In the genomic region with DNA sequence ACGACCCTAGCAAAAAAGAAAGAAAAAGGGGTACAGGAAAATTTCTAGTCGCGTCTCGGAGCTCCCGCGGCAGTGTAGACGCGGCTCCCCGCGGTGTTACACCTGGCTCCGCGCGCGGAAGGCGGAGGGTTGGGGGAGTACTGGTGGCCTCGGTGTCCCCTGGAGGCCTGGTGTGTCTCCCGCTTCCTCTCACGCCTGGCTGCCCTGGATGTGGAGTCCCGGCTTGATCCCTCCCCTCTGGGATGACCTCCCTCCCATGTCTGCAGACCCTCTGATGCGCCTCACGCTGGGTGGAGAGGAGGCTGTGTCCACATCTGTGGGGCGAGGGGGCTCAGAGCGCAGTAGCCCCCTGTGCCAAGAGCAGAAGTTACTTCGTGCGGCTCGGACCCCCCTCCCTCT, we compare ENCODE assay signal across 8 cellular contexts. TPM values are rescaled to one million over a fixed set of nuclear protein-coding genes. Genes with fewer than 3 reads are reported as not detected.
DNase-seq lines count a peak whose midpoint lies in the region; ATAC-seq and TF ChIP-seq lines count a peak whose summit lies in the region.

No MANE protein-coding gene starts in this region.

- peaks cover 18% of the 10 kb centered on the region for H3K27me3 Mint-ChIP-seq in neural crest cell (ENCODE audit: low read depth)

- H3K4me1 Mint-ChIP-seq in neural crest cell = peaks cover 24% of the 10 kb centered on the region

- peak overlapping the region; percentile 96 for H3K27ac Mint-ChIP-seq in neural crest cell (ENCODE audit: unreplicated experiment)

- H3K9me3 Mint-ChIP-seq in neural crest cell = no peaks in the 10 kb centered on the region

- H3K4me3 Mint-ChIP-seq in neural crest cell = peak overlapping the region; percentile 97

- TF ChIP-seq CTCF in neural crest cell (conservative IDR thresholded peaks at IDR 0.05) = no peak

- H3K36me3 Mint-ChIP-seq in neural crest cell (ENCODE audit: low read depth) = peaks cover 10% of the 10 kb centered on the region

- ATAC-seq in HG03025 (IDR thresholded peaks at IDR 0.05; ENCODE audit: low FRiP score, unreplicated experiment) (no peak), GM21390 (IDR thresholded peaks at IDR 0.05; ENCODE audit: unreplicated experiment) (no peak)

- peak; percentile 41 for DNase-seq in D341Med (ENCODE audit: low spot score)
- DNase-seq in NCI-H2171 (lab: John Stamatoyannopoulos, UW) = peak; percentile 41
- DNase-seq in central memory CD4-positive, alpha-beta T cell = peak; percentile 17
- DNase-seq in neural crest cell (ENCODE audit: low read depth, low spot score) = peak; percentile 45
- DNase-seq in T1000 (lab: John Stamatoyannopoulos, UW) = no peak
- no peak for DNase-seq in dermis blood vessel endothelial cell

RNA-seq across cellular contexts. Expression of gene KIF5C, which starts 1.2 kb away (rescaled TPM):
- total RNA-seq in neural crest cell (63.3 and 66.7 TPM in 2 replicates), dermis blood vessel endothelial cell (0.14 and 0.34 TPM in 2 replicates)

Comparison
In these comparisons a context has a peak if more than half of its experiments do, and no peak if none do; other contexts are left out.
1. DNase-seq: peak in D341Med (single experiment), NCI-H2171 (single experiment), central memory CD4-positive, alpha-beta T cell (single experiment) and neural crest cell (single experiment); none in T1000 (single experiment) and dermis blood vessel endothelial cell (single experiment).
2. RNA of gene KIF5C, which starts 1.2 kb away (total RNA-seq): 63.3 to 66.7 TPM in neural crest cell; 0.14 to 0.34 TPM in dermis blood vessel endothelial cell; every median in the first group is over 10 times any median in the second.